ENCODE assay signal across 32 cellular contexts in genomic region chr5:1921711-1922110, GRCh38. TPM values are rescaled to one million over a fixed set of nuclear protein-coding genes. Genes with fewer than 3 reads are reported as not detected.
"Had no signal": no experiment of that assay in that cellular context is flagged by ENCODE, and none has a peak within 500 bp of the region (broad histone marks: within the 10 kb centered on the region; RNA-seq: fewer than 3 reads in every experiment).

No MANE protein-coding gene starts in this region.

- H3K27ac ChIP-seq: adrenal gland, body of pancreas, brain microvascular endothelial cell, breast epithelium, VCaP had no signal

- H3K4me3 ChIP-seq: adrenal gland, body of pancreas, breast epithelium had no signal

- H3K4me1 ChIP-seq: adrenal gland, body of pancreas, breast epithelium had no signal

- H3K9me3 ChIP-seq: adrenal gland, body of pancreas, breast epithelium had no signal

- FAIRE-seq: astrocyte, TTC549 had no signal

- H3K36me3 ChIP-seq: adrenal gland, brain microvascular endothelial cell, breast epithelium had no signal

- DNase-seq: activated B cell treated with CpG ODN at 0.5 μM for 24 hours; activated CD4-positive, alpha-beta memory T cell treated with anti-CD3 and anti-CD28 coated beads for 36 hours; activated CD4-positive, alpha-beta T cell treated with anti-CD3 and anti-CD28 coated beads for 4 hours; activated CD4-positive, alpha-beta T cell treated with anti-CD3 and anti-CD28 coated beads, Interleukin-2, amount 10 ng/mL, durations not matched to agents 24 days and 14 days; activated CD4-positive, alpha-beta T cell treated with anti-CD3 and anti-CD28 coated beads, Interleukin-2, amount 50 U/mL, for 1 hour; activated CD4-positive, alpha-beta T cell treated with anti-CD3 and anti-CD28 coated beads, Interleukin-2, amount 50 U/mL, for 4 hours; activated CD4-positive, CD25-positive, alpha-beta regulatory T cell treated with anti-CD3 and anti-CD28 coated beads, Interleukin-2, amount 50 U/mL, for 72 hours; activated CD8-positive, alpha-beta memory T cell treated with anti-CD3 and anti-CD28 coated beads, Interleukin-2, amount 50 U/mL, for 4 hours; activated CD8-positive, alpha-beta T cell treated with anti-CD3 and anti-CD28 coated beads for 36 hours; activated effector memory CD4-positive, alpha-beta T cell treated with Interleukin-2 at 50 U/mL for 16 hours; activated gamma-delta T cell; activated naive CD4-positive, alpha-beta T cell treated with anti-CD3 and anti-CD28 coated beads, Interleukin-2, amount 50 U/mL, for 16 hours; activated naive CD4-positive, alpha-beta T cell treated with Interleukin-2 at 50 U/mL for 16 hours; activated naive CD8-positive, alpha-beta T cell treated with anti-CD3 and anti-CD28 coated beads for 36 hours; activated T-cell treated with anti-CD3 and anti-CD28 coated beads, Interleukin-2, amount 50 U/mL, for 24 hours; activated T-cell treated with anti-CD3 and anti-CD28 coated beads, Interleukin-2, amount 50 U/mL, for 48 hours; adrenal gland; amniotic stem cell; aorta; body of pancreas; brain microvascular endothelial cell; central memory CD4-positive, alpha-beta T cell; T-helper 1 cell; T-helper 2 cell; T-helper 9 cell had no signal

- H3K27me3 ChIP-seq: adrenal gland, body of pancreas, brain microvascular endothelial cell had no signal

- ATAC-seq: activated CD8-positive, alpha-beta T cell treated with anti-CD3 and anti-CD28 coated beads for 36 hours; activated naive CD4-positive, alpha-beta T cell treated with anti-CD3 and anti-CD28 coated beads, Interleukin-2, amount 50 U/mL, for 72 hours; body of pancreas had no signal

RNA-seq across cellular contexts. Expression of gene IRX4, which starts 39.0 kb away (rescaled TPM):
- total RNA-seq: activated B cell treated with CpG ODN at 0.5 μM for 24 hours; activated CD4-positive, alpha-beta memory T cell treated with anti-CD3 and anti-CD28 coated beads for 36 hours; activated CD4-positive, alpha-beta T cell treated with anti-CD3 and anti-CD28 coated beads, Interleukin-2, amount 10 ng/mL, durations not matched to agents 24 days and 14 days; activated CD8-positive, alpha-beta memory T cell treated with anti-CD3 and anti-CD28 coated beads for 36 hours; activated CD8-positive, alpha-beta T cell treated with anti-CD3 and anti-CD28 coated beads for 36 hours; activated naive CD4-positive, alpha-beta T cell treated with anti-CD3 and anti-CD28 coated beads, Interleukin-2, amount 50 U/mL, for 72 hours; activated naive CD8-positive, alpha-beta T cell treated with anti-CD3 and anti-CD28 coated beads for 36 hours; activated T-helper 2 cell treated with anti-CD3 and anti-CD28 coated beads, Interferon-gamma antibody, Interleukin-2, Interleukin-4, amounts not matched to agents 10 μg/mL and 5 μg/mL and 100 μg/mL, durations not matched to agents 14 hours and 24 hours and 36 hours; adrenal gland; aorta; body of pancreas had no signal
- polyA plus RNA-seq: aorta had no signal
